In genomic region chr2:240932724-240933047, GRCh38 we compare ENCODE assay signal across 16 cellular contexts. TPM values are rescaled to one million over a fixed set of nuclear protein-coding genes. Genes with fewer than 3 reads are reported as not detected.
"Had no signal": no experiment of that assay in that cellular context is flagged by ENCODE, and none has a peak within 500 bp of the region (broad histone marks: within the 10 kb centered on the region; RNA-seq: fewer than 3 reads in every experiment).

No MANE protein-coding gene starts in this region.

- H3K4me1 Mint-ChIP-seq: activated naive CD8-positive, alpha-beta T cell treated with anti-CD3 and anti-CD28 coated beads, Interleukin-2, amount 50 U/mL, for 24 hours; naive thymus-derived CD4-positive, alpha-beta T cell; stimulated activated effector memory CD8-positive, alpha-beta T cell treated with anti-CD3 and anti-CD28 coated beads, Interleukin-12 subunit alpha, Interleukin-12 subunit beta, amount 100 ng/mL, for 72 hours had no signal

- H3K27ac Mint-ChIP-seq: activated naive CD8-positive, alpha-beta T cell treated with anti-CD3 and anti-CD28 coated beads, Interleukin-2, amount 50 U/mL, for 24 hours; naive thymus-derived CD4-positive, alpha-beta T cell; stimulated activated effector memory CD8-positive, alpha-beta T cell treated with anti-CD3 and anti-CD28 coated beads, Interleukin-12 subunit alpha, Interleukin-12 subunit beta, amount 100 ng/mL, for 72 hours had no signal

- H3K9me3 Mint-ChIP-seq: activated naive CD8-positive, alpha-beta T cell treated with anti-CD3 and anti-CD28 coated beads, Interleukin-2, amount 50 U/mL, for 24 hours; stimulated activated effector memory CD8-positive, alpha-beta T cell treated with anti-CD3 and anti-CD28 coated beads, Interleukin-12 subunit alpha, Interleukin-12 subunit beta, amount 100 ng/mL, for 72 hours had no signal

- H3K27ac ChIP-seq: epithelial cell of prostate, SK-N-MC had no signal

- H3K9me3 ChIP-seq: mucosa of descending colon had no signal

- H3K36me3 Mint-ChIP-seq: stimulated activated effector memory CD8-positive, alpha-beta T cell treated with anti-CD3 and anti-CD28 coated beads, Interleukin-12 subunit alpha, Interleukin-12 subunit beta, amount 100 ng/mL, for 72 hours had no signal

- H3K27me3 Mint-ChIP-seq: activated naive CD8-positive, alpha-beta T cell treated with anti-CD3 and anti-CD28 coated beads, Interleukin-2, amount 50 U/mL, for 24 hours had no signal

- DNase-seq: activated CD4-positive, alpha-beta T cell treated with anti-CD3 and anti-CD28 coated beads, Interleukin-2, amount 50 U/mL, for 48 hours; activated naive CD4-positive, alpha-beta T cell; foreskin melanocyte had no signal

- H3K4me3 ChIP-seq: lung, mucosa of descending colon, SK-N-MC had no signal

- H3K4me3 Mint-ChIP-seq: activated naive CD8-positive, alpha-beta T cell treated with anti-CD3 and anti-CD28 coated beads, Interleukin-2, amount 50 U/mL, for 24 hours; naive thymus-derived CD4-positive, alpha-beta T cell; stimulated activated effector memory CD8-positive, alpha-beta T cell treated with anti-CD3 and anti-CD28 coated beads, Interleukin-12 subunit alpha, Interleukin-12 subunit beta, amount 100 ng/mL, for 72 hours had no signal

- ATAC-seq: activated CD4-positive, CD25-positive, alpha-beta regulatory T cell treated with anti-CD3 and anti-CD28 coated beads, Interleukin-2, amount 50 U/mL, for 24 hours; activated naive CD8-positive, alpha-beta T cell treated with anti-CD3 and anti-CD28 coated beads, Interleukin-2, amount 50 U/mL, for 24 hours; mucosa of descending colon; naive thymus-derived CD4-positive, alpha-beta T cell; stimulated activated effector memory CD8-positive, alpha-beta T cell treated with anti-CD3 and anti-CD28 coated beads, Interleukin-12 subunit alpha, Interleukin-12 subunit beta, amount 100 ng/mL, for 72 hours had no signal

RNA-seq across cellular contexts. Expression of gene CROCC2, which starts 26.6 kb away (rescaled TPM):
- total RNA-seq: astrocyte, bronchial epithelial cell, dermis microvascular lymphatic vessel endothelial cell, urinary bladder had no signal

RNA-seq across cellular contexts. Expression of gene MAB21L4, which starts 36.7 kb away (rescaled TPM):
- total RNA-seq: dermis microvascular lymphatic vessel endothelial cell; fibroblast of lung; naive thymus-derived CD4-positive, alpha-beta T cell had no signal
